10 cellular contexts compared by ENCODE assay signal in genomic region chr6:18978330-18979128, GRCh38.
A peak's percentile ranks its signal among the peaks of the same experiment; 100 is the strongest.
DNase-seq lines count a peak whose midpoint lies in the region; ATAC-seq and TF ChIP-seq lines count a peak whose summit lies in the region.
"Had no signal": no experiment of that assay in that cellular context is flagged by ENCODE, and none has a peak within 500 bp of the region (broad histone marks: within the 10 kb centered on the region; RNA-seq: fewer than 3 reads in every experiment).

No MANE protein-coding gene starts in this region.

- no peak overlapping the region for H3K4me3 Mint-ChIP-seq in WTC11
- no peak overlapping the region for H3K4me3 Mint-ChIP-seq in activated CD8-positive, alpha-beta memory T cell treated with anti-CD3 and anti-CD28 coated beads, Interleukin-2, amount 10 ng/mL, durations not matched to agents 7 days and 5 days

- no peaks in the 10 kb centered on the region for H3K27me3 Mint-ChIP-seq in WTC11 (ENCODE audit: low read depth)
- no peaks in the 10 kb centered on the region for H3K27me3 Mint-ChIP-seq in activated CD8-positive, alpha-beta memory T cell treated with anti-CD3 and anti-CD28 coated beads, Interleukin-2, amount 10 ng/mL, durations not matched to agents 7 days and 5 days

- H3K9me3 Mint-ChIP-seq in WTC11 = no peaks in the 10 kb centered on the region
- H3K9me3 Mint-ChIP-seq in activated CD8-positive, alpha-beta memory T cell treated with anti-CD3 and anti-CD28 coated beads, Interleukin-2, amount 10 ng/mL, durations not matched to agents 7 days and 5 days (ENCODE audit: low read depth) = peaks cover 1% of the 10 kb centered on the region

- H3K36me3 ChIP-seq in kidney epithelial cell (ENCODE audit: control insufficient read depth, insufficient read depth, low read length) = no peaks in the 10 kb centered on the region
- no peaks in the 10 kb centered on the region for H3K36me3 ChIP-seq in thoracic aorta

- H3K27ac ChIP-seq in thoracic aorta = no peak overlapping the region

- H3K4me3 ChIP-seq in kidney epithelial cell (ENCODE audit: low read depth, low read length) (no peak overlapping the region), thoracic aorta (no peak overlapping the region)

- POLR2A ChIA-PET in WTC11 (lab: Charles Lee) = no interaction called here

- no peaks in the 10 kb centered on the region for H3K36me3 Mint-ChIP-seq in WTC11
- no peaks in the 10 kb centered on the region for H3K36me3 Mint-ChIP-seq in activated CD8-positive, alpha-beta memory T cell treated with anti-CD3 and anti-CD28 coated beads, Interleukin-2, amount 10 ng/mL, durations not matched to agents 7 days and 5 days

- TF ChIP-seq CTCF in WTC11 (IDR thresholded peaks at IDR 0.05) = no peak
- no peak for TF ChIP-seq CTCF in kidney epithelial cell (IDR thresholded peaks at IDR 0.05; ENCODE audit: insufficient read depth, low read length, poor library complexity, severe bottlenecking)
- TF ChIP-seq CTCF in thoracic aorta (IDR thresholded peaks at IDR 0.05) = no peak

- H3K27me3 ChIP-seq in kidney epithelial cell (ENCODE audit: control insufficient read depth, insufficient read depth, low read length) (no peaks in the 10 kb centered on the region), thoracic aorta (replicated peaks; ENCODE audit: insufficient read depth) (no peaks in the 10 kb centered on the region)

- H3K4me1 ChIP-seq in thoracic aorta (ENCODE audit: control insufficient read depth in 1 of 2, low read depth in 2 of 2) = peaks cover 0 to 9% of the 10 kb centered on the region in 2 donors

- DNase-seq in SIG-M5 treated with dmso at 0.1 percent for 504 hours (lab: John Stamatoyannopoulos, UW; ENCODE audit: unreplicated experiment) = peak; percentile 9
- DNase-seq in SIG-M5 (lab: John Stamatoyannopoulos, UW) = no peak
- no peak for DNase-seq in WTC11 (ENCODE audit: low spot score)
- DNase-seq in kidney epithelial cell (ENCODE audit: low read depth) = peak; percentile 47
- DNase-seq in thoracic aorta (ENCODE audit: low spot score) = no peak
- DNase-seq in activated CD8-positive, alpha-beta memory T cell treated with anti-CD3 and anti-CD28 coated beads, Interleukin-2, amount 10 ng/mL, durations not matched to agents 7 days and 5 days = no peak
- DNase-seq in GF-D8 (lab: John Stamatoyannopoulos, UW) = no peak
- DNase-seq in activated CD8-positive, alpha-beta memory T cell treated with anti-CD3 and anti-CD28 coated beads for 24 hours = no peak
- DNase-seq: activated gamma-delta T cell, NCI-H187 had no signal

- H3K9me3 ChIP-seq in thoracic aorta = no peaks in the 10 kb centered on the region

- H3K27ac Mint-ChIP-seq in WTC11 = no peak overlapping the region
- no peak overlapping the region for H3K27ac Mint-ChIP-seq in activated CD8-positive, alpha-beta memory T cell treated with anti-CD3 and anti-CD28 coated beads, Interleukin-2, amount 10 ng/mL, durations not matched to agents 7 days and 5 days

- H3K4me1 Mint-ChIP-seq in WTC11 = peaks cover 5% of the 10 kb centered on the region; the same call in 1 of the 2 replicates
- H3K4me1 Mint-ChIP-seq in activated CD8-positive, alpha-beta memory T cell treated with anti-CD3 and anti-CD28 coated beads, Interleukin-2, amount 10 ng/mL, durations not matched to agents 7 days and 5 days = no peaks in the 10 kb centered on the region

- peak; percentile 73 for ATAC-seq in WTC11
- ATAC-seq in thoracic aorta (ENCODE audit: insufficient number of reproducible peaks, low FRiP score, low read depth) = peak; percentile 60
- no peak for ATAC-seq in activated CD8-positive, alpha-beta memory T cell treated with anti-CD3 and anti-CD28 coated beads, Interleukin-2, amount 10 ng/mL, durations not matched to agents 7 days and 5 days

- CTCF ChIA-PET in WTC11 (lab: Charles Lee) = interaction anchor here (1.2 kb wide), 1 partner anchor 12 kb away, joined by 5 read pairs; no protein-coding TSS in a partner anchor
- CTCF ChIA-PET in activated CD8-positive, alpha-beta memory T cell treated with anti-CD3 and anti-CD28 coated beads, Interleukin-2, amount 10 ng/mL, durations not matched to agents 7 days and 5 days (lab: Charles Lee) = no interaction called here

TF ChIP-seq in WTC11, 78 proteins besides CTCF, POLR2A, EP300 and RAD21:
- TF ChIP-seq ESRRA (CRISPR knock-in tag; IDR thresholded peaks at IDR 0.05; ENCODE audit: borderline replicate concordance) (no peak), ZNF317 (CRISPR knock-in tag; IDR thresholded peaks at IDR 0.05; ENCODE audit: borderline replicate concordance, low read depth) (no peak), ZNF263 (CRISPR knock-in tag; IDR thresholded peaks at IDR 0.05; ENCODE audit: low read depth) (no peak), USF2 (CRISPR knock-in tag; IDR thresholded peaks at IDR 0.05) (no peak), ATF2 (CRISPR knock-in tag; IDR thresholded peaks at IDR 0.05; ENCODE audit: borderline replicate concordance, low read depth) (no peak), FOXK1 (CRISPR knock-in tag; IDR thresholded peaks at IDR 0.05) (no peak), TEAD1 (CRISPR knock-in tag; IDR thresholded peaks at IDR 0.05) (no peak), EMX1 (CRISPR knock-in tag; IDR thresholded peaks at IDR 0.05) (no peak), CBFB (CRISPR knock-in tag; IDR thresholded peaks at IDR 0.05; ENCODE audit: low read depth) (no peak), JAZF1 (CRISPR knock-in tag; IDR thresholded peaks at IDR 0.05) (no peak), NFATC4 (CRISPR knock-in tag; IDR thresholded peaks at IDR 0.05) (no peak), MXD4 (CRISPR knock-in tag; IDR thresholded peaks at IDR 0.05; ENCODE audit: borderline replicate concordance) (no peak), ZNF219 (CRISPR knock-in tag; IDR thresholded peaks at IDR 0.05; ENCODE audit: borderline replicate concordance) (no peak), ZNF423 (CRISPR knock-in tag; IDR thresholded peaks at IDR 0.05) (no peak), OVOL2 (CRISPR knock-in tag; IDR thresholded peaks at IDR 0.05; ENCODE audit: borderline replicate concordance) (no peak)
- TF ChIP-seq, protein P1, sequence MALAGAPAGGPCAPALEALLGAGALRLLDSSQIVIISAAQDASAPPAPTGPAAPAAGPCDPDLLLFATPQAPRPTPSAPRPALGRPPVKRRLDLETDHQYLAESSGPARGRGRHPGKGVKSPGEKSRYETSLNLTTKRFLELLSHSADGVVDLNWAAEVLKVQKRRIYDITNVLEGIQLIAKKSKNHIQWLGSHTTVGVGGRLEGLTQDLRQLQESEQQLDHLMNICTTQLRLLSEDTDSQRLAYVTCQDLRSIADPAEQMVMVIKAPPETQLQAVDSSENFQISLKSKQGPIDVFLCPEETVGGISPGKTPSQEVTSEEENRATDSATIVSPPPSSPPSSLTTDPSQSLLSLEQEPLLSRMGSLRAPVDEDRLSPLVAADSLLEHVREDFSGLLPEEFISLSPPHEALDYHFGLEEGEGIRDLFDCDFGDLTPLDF (CRISPR knock-in tag; IDR thresholded peaks at IDR 0.05) = no peak
- TF ChIP-seq, protein P2, sequence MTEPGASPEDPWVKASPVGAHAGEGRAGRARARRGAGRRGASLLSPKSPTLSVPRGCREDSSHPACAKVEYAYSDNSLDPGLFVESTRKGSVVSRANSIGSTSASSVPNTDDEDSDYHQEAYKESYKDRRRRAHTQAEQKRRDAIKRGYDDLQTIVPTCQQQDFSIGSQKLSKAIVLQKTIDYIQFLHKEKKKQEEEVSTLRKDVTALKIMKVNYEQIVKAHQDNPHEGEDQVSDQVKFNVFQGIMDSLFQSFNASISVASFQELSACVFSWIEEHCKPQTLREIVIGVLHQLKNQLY (CRISPR knock-in tag; IDR thresholded peaks at IDR 0.05) = no peak

Comparison
In these comparisons a context has a peak if more than half of its experiments do, and no peak if none do; other contexts are left out.
1. DNase-seq: peak in SIG-M5 treated with dmso at 0.1 percent for 504 hours (single experiment) and kidney epithelial cell (single experiment); none in SIG-M5 (single experiment), WTC11 (single experiment), thoracic aorta (single experiment), activated CD8-positive, alpha-beta memory T cell treated with anti-CD3 and anti-CD28 coated beads, Interleukin-2, amount 10 ng/mL, durations not matched to agents 7 days and 5 days (single experiment), GF-D8 (single experiment) and activated CD8-positive, alpha-beta memory T cell treated with anti-CD3 and anti-CD28 coated beads for 24 hours (single experiment).